Comparison of ENCODE assay signal across 27 cellular contexts in the genomic region with DNA sequence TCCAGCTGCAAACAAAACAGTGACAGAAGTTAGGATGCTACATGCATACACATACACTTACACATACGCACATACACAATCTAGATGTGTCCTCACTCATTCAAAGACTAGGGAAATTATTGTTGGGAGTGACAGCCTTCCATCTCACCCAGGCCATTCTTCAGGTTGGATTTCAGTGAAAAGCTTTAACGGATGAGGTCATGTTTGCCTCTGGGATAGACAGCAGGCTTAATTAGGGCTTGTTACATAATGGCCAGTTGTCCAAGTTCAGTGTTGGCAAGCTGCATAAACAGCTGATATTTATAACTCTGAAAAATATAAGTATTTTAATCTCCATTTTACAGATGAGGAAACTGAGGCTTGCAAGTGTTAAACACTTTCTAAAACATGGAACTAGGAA.
"Had no signal": no experiment of that assay in that cellular context is flagged by ENCODE, and none has a peak within 500 bp of the region (broad histone marks: within the 10 kb centered on the region; RNA-seq: fewer than 3 reads in every experiment).

No MANE protein-coding gene starts in this region.

- H2AFZ ChIP-seq: neural progenitor cell had no signal

- H3K9ac ChIP-seq: neural progenitor cell had no signal

- H3K9me3 ChIP-seq: left lung, lower lobe of right lung, neutrophil, ovary, right atrium auricular region, spleen, suprapubic skin, thoracic aorta, tibial artery, uterus had no signal

- H3K36me3 ChIP-seq: left lung, neural progenitor cell, neutrophil, ovary, spleen, suprapubic skin, uterus had no signal

- ATAC-seq: left colon; left lung; lower lobe of right lung; natural killer cell; sciatic nerve; stimulated activated effector memory CD8-positive, alpha-beta T cell treated with anti-CD3 and anti-CD28 coated beads, Interleukin-12 subunit alpha, Interleukin-12 subunit beta, amount 100 ng/mL, for 72 hours had no signal

- H3K9me3 Mint-ChIP-seq: naive B cell; natural killer cell; nephron progenitor cell; neural progenitor cell; stimulated activated effector memory CD8-positive, alpha-beta T cell treated with anti-CD3 and anti-CD28 coated beads, Interleukin-12 subunit alpha, Interleukin-12 subunit beta, amount 100 ng/mL, for 72 hours; stimulated activated naive CD8-positive, alpha-beta T cell treated with anti-CD3 and anti-CD28 coated beads, Interleukin-15, Interleukin-2, amounts not matched to agents 100 ng/mL and 50 ng/mL, for 24 hours; type B pancreatic cell had no signal

- H3K4me3 ChIP-seq: left lung, lower lobe of right lung, neural progenitor cell, ovary, right atrium auricular region, spleen, suprapubic skin, thoracic aorta, tibial artery, uterus had no signal

- H3K27me3 ChIP-seq: left lung, neural progenitor cell, neutrophil, ovary, right atrium auricular region, spleen, suprapubic skin, tibial artery, uterus had no signal

- H3K27me3 Mint-ChIP-seq: naive B cell, progenitor cell of endocrine pancreas, type B pancreatic cell had no signal

- DNase-seq: hippocampal formation; kidney; left colon; left lung; lower lobe of right lung; mammary epithelial cell; mesenchymal stem cell; naive B cell; natural killer cell; nephron progenitor cell; ovary; small intestine; spleen; stimulated activated CD4-positive, alpha-beta T cell treated with anti-CD3 and anti-CD28 coated beads, Interleukin-4, amount 100 ng/mL, for 24 hours; stimulated activated naive CD4-positive, alpha-beta T cell; tibial artery; uterus had no signal

- H3K27ac ChIP-seq: left lung, lower lobe of right lung, neural progenitor cell, neutrophil, ovary, right atrium auricular region, suprapubic skin, tibial artery, uterus had no signal

- FAIRE-seq: small intestine had no signal

- H3K27ac Mint-ChIP-seq: naive B cell; natural killer cell; nephron progenitor cell; neural progenitor cell; progenitor cell of endocrine pancreas; stimulated activated effector memory CD8-positive, alpha-beta T cell treated with anti-CD3 and anti-CD28 coated beads, Interleukin-12 subunit alpha, Interleukin-12 subunit beta, amount 100 ng/mL, for 72 hours; stimulated activated naive CD8-positive, alpha-beta T cell treated with anti-CD3 and anti-CD28 coated beads, Interleukin-15, Interleukin-2, amounts not matched to agents 100 ng/mL and 50 ng/mL, for 24 hours; type B pancreatic cell had no signal

- H3K36me3 Mint-ChIP-seq: naive B cell; natural killer cell; neural progenitor cell; stimulated activated effector memory CD8-positive, alpha-beta T cell treated with anti-CD3 and anti-CD28 coated beads, Interleukin-12 subunit alpha, Interleukin-12 subunit beta, amount 100 ng/mL, for 72 hours; type B pancreatic cell had no signal

- H3K4me1 ChIP-seq: left lung, suprapubic skin, uterus had no signal

- H3K4me3 Mint-ChIP-seq: naive B cell; natural killer cell; nephron progenitor cell; neural progenitor cell; stimulated activated effector memory CD8-positive, alpha-beta T cell treated with anti-CD3 and anti-CD28 coated beads, Interleukin-12 subunit alpha, Interleukin-12 subunit beta, amount 100 ng/mL, for 72 hours; stimulated activated naive CD8-positive, alpha-beta T cell treated with anti-CD3 and anti-CD28 coated beads, Interleukin-15, Interleukin-2, amounts not matched to agents 100 ng/mL and 50 ng/mL, for 24 hours; type B pancreatic cell had no signal

- H3K4me1 Mint-ChIP-seq: naive B cell; natural killer cell; nephron progenitor cell; neural progenitor cell; stimulated activated effector memory CD8-positive, alpha-beta T cell treated with anti-CD3 and anti-CD28 coated beads, Interleukin-12 subunit alpha, Interleukin-12 subunit beta, amount 100 ng/mL, for 72 hours had no signal

- H3K4me2 ChIP-seq: neural progenitor cell had no signal
